Comparison of ENCODE assay signal across 8 cellular contexts in genomic region chr6:46129301-46129633, GRCh38. TPM values are rescaled to one million over a fixed set of nuclear protein-coding genes. Genes with fewer than 3 reads are reported as not detected.
DNase-seq lines count a peak whose midpoint lies in the region; ATAC-seq and TF ChIP-seq lines count a peak whose summit lies in the region.

No MANE protein-coding gene starts in this region.

- H3K27ac Mint-ChIP-seq in endodermal cell = peak overlapping the region; percentile 56

- WGBS in endodermal cell (ENCODE audit: insufficient coverage in 1 of 2, insufficient read length in 1 of 2), 2 experiments = 15% methylated on average over 8 to 9 of the region's 9 CpGs

- H3K27ac ChIP-seq in endodermal cell (ENCODE audit: low read depth, low read length) (no peak overlapping the region), osteoblast (ENCODE audit: low read depth, low read length) (no peak overlapping the region)

- H3K4me1 ChIP-seq in endodermal cell (ENCODE audit: control insufficient read depth, insufficient read depth, low read length) = no peaks in the 10 kb centered on the region
- no peaks in the 10 kb centered on the region for H3K4me1 ChIP-seq in osteoblast (ENCODE audit: insufficient read depth, low read length)

- no peaks in the 10 kb centered on the region for H3K9me3 Mint-ChIP-seq in endodermal cell

- H3K4me1 Mint-ChIP-seq in endodermal cell = peaks cover 9% of the 10 kb centered on the region

- H3K27me3 Mint-ChIP-seq in endodermal cell (ENCODE audit: insufficient read depth) = peaks cover 29% of the 10 kb centered on the region

- no peaks in the 10 kb centered on the region for H3K79me2 ChIP-seq in osteoblast (ENCODE audit: insufficient read depth, low read length)

- no peaks in the 10 kb centered on the region for H4K20me1 ChIP-seq in osteoblast (ENCODE audit: insufficient read depth, low read length)

- H3K27me3 ChIP-seq in GM06990 (replicated peaks; ENCODE audit: control insufficient read depth, insufficient read depth, low read length) (no peaks in the 10 kb centered on the region), endodermal cell (ENCODE audit: control insufficient read depth, insufficient read depth, low read length, poor library complexity, severe bottlenecking) (peaks cover 37% of the 10 kb centered on the region), osteoblast (ENCODE audit: insufficient read depth, low read length) (peaks cover 25% of the 10 kb centered on the region)

- TF ChIP-seq CTCF in GM06990 (IDR thresholded peaks at IDR 0.05; ENCODE audit: insufficient read depth, low read length, poor library complexity, severe bottlenecking) (no peak), NB4 (IDR thresholded peaks at IDR 0.05; ENCODE audit: low read depth, low read length) (no peak), endodermal cell (conservative IDR thresholded peaks at IDR 0.05) (no peak), osteoblast (IDR thresholded peaks at IDR 0.05; ENCODE audit: extremely low read depth, low read depth, low read length) (no peak)

- TF ChIP-seq POLR2A in NB4 (IDR thresholded peaks at IDR 0.05; ENCODE audit: extremely low read depth, insufficient read length) = no peak

- ATAC-seq in GM21717 (IDR thresholded peaks at IDR 0.05; ENCODE audit: unreplicated experiment) = peak; percentile 15

- peak overlapping the region; percentile 52 for H3K4me2 ChIP-seq in osteoblast (ENCODE audit: insufficient read depth, low read length)

- no peak overlapping the region for H2AFZ ChIP-seq in osteoblast (ENCODE audit: low read length)

- no peaks in the 10 kb centered on the region for H3K36me3 ChIP-seq in GM06990 (ENCODE audit: control insufficient read depth, insufficient read depth, low read length)
- no peaks in the 10 kb centered on the region for H3K36me3 ChIP-seq in endodermal cell (ENCODE audit: control insufficient read depth, insufficient read depth, low read length)
- no peaks in the 10 kb centered on the region for H3K36me3 ChIP-seq in osteoblast (ENCODE audit: insufficient read depth, low read length)

- H3K36me3 Mint-ChIP-seq in endodermal cell (ENCODE audit: low read depth) = no peaks in the 10 kb centered on the region

- no peak overlapping the region for H3K9ac ChIP-seq in endodermal cell (ENCODE audit: extremely low read depth, low read length, poor library complexity, severe bottlenecking)

- DNase-seq in GM06990 (ENCODE audit: extremely low read depth, insufficient read length) (no peak), NB4 (ENCODE audit: low read depth) (no peak), endodermal cell (no peak), osteoblast (ENCODE audit: insufficient read length, low spot score, missing footprints) (no peak), middle frontal gyrus (ENCODE audit: extremely low spot score, low spot score) (no peak), RKO (ENCODE audit: low spot score) (no peak), HK-2 (ENCODE audit: unreplicated experiment) (no peak)

- no peaks in the 10 kb centered on the region for H3K9me3 ChIP-seq in endodermal cell (ENCODE audit: control insufficient read depth, low read length)
- H3K9me3 ChIP-seq in osteoblast (ENCODE audit: low read depth, low read length) = no peaks in the 10 kb centered on the region

- peak overlapping the region; percentile 89 for H3K4me3 ChIP-seq in GM06990 (replicated peaks; ENCODE audit: low read depth, low read length)
- peak overlapping the region; percentile 66 for H3K4me3 ChIP-seq in NB4 (ENCODE audit: low read depth, low read length)
- peak overlapping the region; percentile 81 for H3K4me3 ChIP-seq in endodermal cell (ENCODE audit: low read length)
- peak overlapping the region; percentile 73 for H3K4me3 ChIP-seq in osteoblast (ENCODE audit: insufficient read depth, low read length)

- H3K4me3 Mint-ChIP-seq in endodermal cell = peak overlapping the region; percentile 81

RNA-seq across cellular contexts. Expression of gene ENPP4, which starts 0.5 kb away (rescaled TPM):
- 1 to 10 TPM; 3.5 to 7.2 TPM for total RNA-seq in endodermal cell
- 6.3 TPM for polyA plus RNA-seq in endodermal cell (2013, experiment 1 of 2)
- polyA plus RNA-seq in endodermal cell (2013, experiment 2 of 2) = 6.3 TPM
- total RNA-seq in osteoblast = 6.5 and 10.0 TPM in 2 replicates

RNA-seq across cellular contexts. Expression of gene ENPP5, which starts 41.5 kb away (rescaled TPM):
- total RNA-seq in endodermal cell (10 to 100 TPM in 1 of 2 donors, 1 to 10 TPM in 1; 9.0 to 12.9 TPM), osteoblast (2.5 and 5.3 TPM in 2 replicates)
- polyA plus RNA-seq in endodermal cell (2013, experiment 1 of 2) = 3.3 TPM
- polyA plus RNA-seq in endodermal cell (2013, experiment 2 of 2) = 3.2 TPM
